8 cellular contexts compared by ENCODE assay signal in the genomic region with DNA sequence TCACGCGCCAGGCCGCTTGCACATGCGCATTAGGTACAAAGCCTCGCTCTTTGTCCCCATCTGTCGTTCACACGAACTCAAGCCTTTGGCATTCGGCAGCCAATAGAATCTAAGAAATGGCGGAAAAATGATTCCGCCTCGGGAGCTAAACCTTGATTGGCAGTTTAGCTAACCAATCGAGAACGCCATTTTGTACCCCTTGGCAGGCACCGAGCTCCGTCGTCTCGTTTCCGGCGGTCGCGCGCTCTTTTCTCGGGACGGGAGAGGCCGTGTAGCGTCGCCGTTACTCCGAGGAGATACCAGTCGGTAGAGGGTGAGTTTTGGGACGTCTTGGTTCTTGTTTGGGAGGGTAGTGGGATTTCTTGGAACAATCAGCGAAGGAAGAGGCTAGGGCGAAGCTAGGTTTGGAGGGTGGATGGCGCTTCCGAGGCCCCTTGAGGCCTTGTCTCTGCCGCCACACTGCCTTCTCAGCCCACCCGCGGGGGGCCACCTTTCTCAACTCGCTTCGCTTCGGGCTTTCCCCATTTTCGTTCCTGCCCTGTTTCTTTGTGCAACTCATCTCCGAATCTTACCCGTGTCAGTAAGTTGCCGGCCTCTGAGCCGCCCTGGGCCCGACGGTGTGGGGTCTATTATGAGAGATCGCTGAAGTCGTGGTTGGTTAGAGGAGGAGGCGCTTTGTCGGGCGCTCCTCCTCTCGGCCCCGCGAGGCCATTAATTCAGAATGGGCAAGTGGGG. TPM values are rescaled to one million over a fixed set of nuclear protein-coding genes. Genes with fewer than 3 reads are reported as not detected.
DNase-seq lines count a peak whose midpoint lies in the region; ATAC-seq, FAIRE-seq and TF ChIP-seq lines count a peak whose summit lies in the region.

A gene with protein sequence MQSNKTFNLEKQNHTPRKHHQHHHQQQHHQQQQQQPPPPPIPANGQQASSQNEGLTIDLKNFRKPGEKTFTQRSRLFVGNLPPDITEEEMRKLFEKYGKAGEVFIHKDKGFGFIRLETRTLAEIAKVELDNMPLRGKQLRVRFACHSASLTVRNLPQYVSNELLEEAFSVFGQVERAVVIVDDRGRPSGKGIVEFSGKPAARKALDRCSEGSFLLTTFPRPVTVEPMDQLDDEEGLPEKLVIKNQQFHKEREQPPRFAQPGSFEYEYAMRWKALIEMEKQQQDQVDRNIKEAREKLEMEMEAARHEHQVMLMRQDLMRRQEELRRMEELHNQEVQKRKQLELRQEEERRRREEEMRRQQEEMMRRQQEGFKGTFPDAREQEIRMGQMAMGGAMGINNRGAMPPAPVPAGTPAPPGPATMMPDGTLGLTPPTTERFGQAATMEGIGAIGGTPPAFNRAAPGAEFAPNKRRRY (plus strand): TSS at position 227 of the 735 bp plus-strand sequence. CDS start 7,003 bp downstream, outside the sequence.

- FAIRE-seq in keratinocyte (lab: Jason Lieb, UNC), result peak; percentile 41

- DNase-seq in AG10803 (ENCODE audit: low read depth) (peak; percentile 99), NCI-H510A (lab: John Stamatoyannopoulos, UW) (peak; percentile 94), cerebellum (ENCODE audit: low spot score) (peak; percentile 89), keratinocyte (ENCODE audit: low read depth, low spot score) (peak; percentile 67)
- peak; percentile 60 for DNase-seq in activated CD4-positive, alpha-beta T cell treated with anti-CD3 and anti-CD28 coated beads for 1 hour
- peak; percentile 55 to 61 for DNase-seq in stimulated activated CD4-positive, alpha-beta T cell treated with anti-CD3 and anti-CD28 coated beads, Interleukin-15, amount 100 ng/mL, for 1 hour (ENCODE audit: low read depth in 1 of 2, low spot score in 1 of 2)

- H3K4me3 ChIP-seq in AG10803 (ENCODE audit: low read length), result peak within 1 kb of the TSS; percentile 73
- H3K4me3 ChIP-seq in keratinocyte (ENCODE audit: control insufficient read depth in 2 of 3, extremely low read depth in 1 of 3, insufficient read depth in 2 of 3, low read depth in 1 of 3, low read length in 3 of 3), result peak within 1 kb of the TSS; percentile 70 to 85 (median 82)

- peak within 1 kb of the TSS; percentile 69 for H3K4me2 ChIP-seq in keratinocyte (ENCODE audit: control insufficient read depth, extremely low read depth, insufficient read depth, low read depth, low read length)

- no peaks in the 10 kb centered on the region for H3K9me3 ChIP-seq in keratinocyte (ENCODE audit: control insufficient read depth, low read depth, low read length)

- H3K4me1 ChIP-seq in keratinocyte (ENCODE audit: control insufficient read depth, extremely low read depth, insufficient read depth, low read length), result peaks cover 8% of the 10 kb centered on the region

- peak within 1 kb of the TSS; percentile 59 for H2AFZ ChIP-seq in keratinocyte (ENCODE audit: control insufficient read depth, low read length)

- no peaks in the 10 kb centered on the region for H3K9me1 ChIP-seq in keratinocyte (ENCODE audit: control insufficient read depth, extremely low read depth, insufficient read depth, low read length)

- no peaks in the 10 kb centered on the region for H3K36me3 ChIP-seq in keratinocyte (ENCODE audit: control insufficient read depth in 2 of 2, extremely low read depth in 1 of 2, insufficient read depth in 2 of 2, low read length in 2 of 2)

- no peaks in the 10 kb centered on the region for H3K27me3 ChIP-seq in keratinocyte (ENCODE audit: control insufficient read depth, extremely low read depth, insufficient read depth, low read length)

- peaks cover 48% of the 10 kb centered on the region for H3K79me2 ChIP-seq in keratinocyte (ENCODE audit: control insufficient read depth, insufficient read depth, low read length)

- H3K27ac ChIP-seq in keratinocyte (ENCODE audit: control insufficient read depth, insufficient read depth, low read length), result peak within 1 kb of the TSS; percentile 95

- TF ChIP-seq CTCF in AG10803 (conservative IDR thresholded peaks at IDR 0.05; ENCODE audit: low read length), result no peak
- peak in 2 of 3 experiments; percentile 2 to 12 for TF ChIP-seq CTCF in keratinocyte (optimal IDR thresholded peaks at IDR 0.05 in 1 of 3, IDR thresholded peaks at IDR 0.05 in 1 of 3, conservative IDR thresholded peaks at IDR 0.05 in 1 of 3; ENCODE audit: extremely low read depth in 1 of 3, insufficient read depth in 2 of 3, low read length in 3 of 3)

- peaks cover 3% of the 10 kb centered on the region for H4K20me1 ChIP-seq in keratinocyte (ENCODE audit: control insufficient read depth, extremely low read depth, insufficient read depth, low read length)

- H3K9ac ChIP-seq in keratinocyte (ENCODE audit: control insufficient read depth, extremely low read depth, insufficient read depth, low read length), result peak within 1 kb of the TSS; percentile 97

- dilution Hi-C loops in keratinocyte (cut with MboI; ENCODE audit: extremely low pct_ligation_motif_present, low sequenced_read_pairs), result no loop called here

- ATAC-seq in GM19043 (IDR thresholded peaks at IDR 0.05; ENCODE audit: low read depth, unreplicated experiment) (peak; percentile 83), HG03378 (IDR thresholded peaks at IDR 0.05; ENCODE audit: unreplicated experiment) (peak; percentile 90)

RNA-seq across cellular contexts. Expression of the gene that starts here (rescaled TPM):
- total RNA-seq in cerebellum, result 237 TPM
- polyA plus RNA-seq in keratinocyte, result 229 to 352 TPM (median 245 TPM) in 3 replicates
- 241 TPM for polyA plus RNA-seq in keratinocyte (2011; ENCODE audit: low read depth)
- 231 and 301 TPM in 2 replicates for polyA plus RNA-seq in keratinocyte (2011; cell fraction: cytosol; rRNA removed)
- 377 and 429 TPM in 2 replicates for polyA plus RNA-seq in keratinocyte (2011; cell fraction: nucleus; rRNA removed)
- 106 and 190 TPM in 2 replicates for polyA plus RNA-seq in keratinocyte (2012; ENCODE audit: low replicate concordance)
- polyA minus RNA-seq in keratinocyte, result 212 to 264 TPM (median 251 TPM) in 3 replicates
- polyA minus RNA-seq in keratinocyte (2011; cell fraction: cytosol; rRNA and poly(A)+ RNA removed), result 132 TPM
- polyA minus RNA-seq in keratinocyte (2011; cell fraction: nucleus; rRNA and poly(A)+ RNA removed), result 76.2 and 114 TPM in 2 replicates

Comparison
In these comparisons a context has a peak if more than half of its experiments do, and no peak if none do; other contexts are left out.
1. Peak in every context shown above with its lines: DNase-seq, ATAC-seq, H3K4me3 ChIP-seq and H3K27ac ChIP-seq.